27 cellular contexts compared by ENCODE assay signal in genomic region chr12:123799227-123799626, GRCh38. TPM values are rescaled to one million over a fixed set of nuclear protein-coding genes. Genes with fewer than 3 reads are reported as not detected.
"Had no signal": no experiment of that assay in that cellular context is flagged by ENCODE, and none has a peak within 500 bp of the region (broad histone marks: within the 10 kb centered on the region; RNA-seq: fewer than 3 reads in every experiment).

No MANE protein-coding gene starts in this region.

- H3K27ac ChIP-seq: colonic mucosa, coronary artery, dorsolateral prefrontal cortex, epithelial cell of prostate, esophagus muscularis mucosa, esophagus squamous epithelium, foreskin keratinocyte, gastrocnemius medialis, gastroesophageal sphincter, heart left ventricle, heart right ventricle had no signal

- H3K4me3 ChIP-seq: colonic mucosa, coronary artery, dorsolateral prefrontal cortex, esophagus muscularis mucosa, esophagus squamous epithelium, gastrocnemius medialis, gastroesophageal sphincter, heart left ventricle, heart right ventricle had no signal

- H3K36me3 ChIP-seq: colonic mucosa, esophagus muscularis mucosa, esophagus squamous epithelium, gastrocnemius medialis, gastroesophageal sphincter, heart left ventricle, heart right ventricle had no signal

- H3K9me3 ChIP-seq: colonic mucosa, esophagus muscularis mucosa, esophagus squamous epithelium, gastrocnemius medialis, gastroesophageal sphincter, heart left ventricle, heart right ventricle had no signal

- H3K27me3 ChIP-seq: colonic mucosa, dorsolateral prefrontal cortex, foreskin keratinocyte, gastrocnemius medialis had no signal

- DNase-seq: colonic mucosa; cortex of kidney; dermis blood vessel endothelial cell; dorsolateral prefrontal cortex; effector CD4-positive, alpha-beta T cell; effector CD8-positive, alpha-beta T cell; effector memory CD4-positive, alpha-beta T cell; effector memory CD8-positive, alpha-beta T cell; endodermal cell; erythroblast; esophagus squamous epithelium; foreskin fibroblast; foreskin keratinocyte; foreskin melanocyte; gastrocnemius medialis; glutamatergic neuron; head of caudate nucleus; heart left ventricle; heart right ventricle had no signal

- H3K4me1 ChIP-seq: colonic mucosa, esophagus muscularis mucosa, esophagus squamous epithelium, foreskin keratinocyte, gastrocnemius medialis, gastroesophageal sphincter, heart left ventricle, heart right ventricle had no signal

- FAIRE-seq: endometrium, endothelial cell of umbilical vein, frontal cortex had no signal

RNA-seq across cellular contexts. Expression of gene DNAH10, which starts 37.1 kb away (rescaled TPM):
- total RNA-seq: dermis blood vessel endothelial cell, esophagus squamous epithelium, gastroesophageal sphincter, glomerular endothelial cell had no signal
